ENCODE assay signal across 5 cellular contexts in genomic region chr11:2333806-2334205, GRCh38. TPM values are rescaled to one million over a fixed set of nuclear protein-coding genes. Genes with fewer than 3 reads are reported as not detected.
"Had no signal": no experiment of that assay in that cellular context is flagged by ENCODE, and none has a peak within 500 bp of the region (broad histone marks: within the 10 kb centered on the region; RNA-seq: fewer than 3 reads in every experiment).

No MANE protein-coding gene starts in this region.

RNA-seq across cellular contexts. Expression of gene TSPAN32, which starts 32.0 kb away (rescaled TPM):
- total RNA-seq: lung microvascular endothelial cell, mammary epithelial cell, myocyte had no signal
- polyA plus RNA-seq: keratinocyte, mammary epithelial cell had no signal

RNA-seq across cellular contexts. Expression of gene C11orf21, which starts 32.1 kb away (rescaled TPM):
- total RNA-seq: kidney epithelial cell, lung microvascular endothelial cell, mammary epithelial cell, myocyte had no signal
- polyA plus RNA-seq: keratinocyte, mammary epithelial cell had no signal
